ENCODE assay signal across 9 cellular contexts in the genomic region with DNA sequence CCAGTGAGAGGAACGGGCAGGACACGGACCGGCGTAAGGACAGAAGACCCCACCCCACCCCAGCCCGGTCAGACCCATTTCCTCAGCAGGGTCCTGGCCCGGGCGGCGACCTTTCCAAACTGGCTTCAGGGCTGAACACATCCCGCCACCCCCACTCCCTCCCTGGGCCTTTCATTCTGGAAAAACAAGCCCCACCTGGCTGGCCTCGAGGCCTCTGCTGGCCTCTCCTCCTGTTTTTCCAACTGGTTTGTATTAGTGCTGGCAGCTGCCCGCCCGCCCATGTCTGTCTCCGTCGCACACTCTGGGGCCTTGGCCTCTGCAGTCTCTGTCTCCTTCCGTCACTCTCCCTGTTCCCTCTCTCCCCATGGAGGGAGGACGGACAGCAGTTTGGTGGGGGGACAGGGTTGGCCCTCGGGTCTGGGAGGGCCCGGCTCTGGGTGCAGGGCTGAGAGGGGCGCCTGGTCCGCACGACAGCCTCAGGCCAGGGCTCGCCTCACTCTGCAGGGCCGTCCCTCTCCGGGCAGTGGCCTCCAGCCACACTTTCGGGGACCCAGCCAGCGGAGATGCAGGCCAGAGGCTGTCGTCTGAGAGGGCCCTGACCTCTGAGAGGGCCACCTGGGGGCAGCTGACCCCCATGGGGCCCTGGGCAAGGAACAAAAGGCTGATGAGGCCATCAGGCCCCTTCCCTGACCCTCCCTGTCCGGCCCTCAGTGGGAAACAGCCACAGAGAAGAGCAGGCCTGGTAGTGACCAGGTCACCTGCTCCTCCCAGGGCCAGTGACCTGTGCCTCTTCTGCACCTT. TPM values are rescaled to one million over a fixed set of nuclear protein-coding genes. Genes with fewer than 3 reads are reported as not detected.
DNase-seq lines count a peak whose midpoint lies in the region; ATAC-seq and TF ChIP-seq lines count a peak whose summit lies in the region.
"Had no signal": no experiment of that assay in that cellular context is flagged by ENCODE, and none has a peak within 500 bp of the region (broad histone marks: within the 10 kb centered on the region; RNA-seq: fewer than 3 reads in every experiment).

No MANE protein-coding gene starts in this region.

- TF ChIP-seq POLR2A in upper lobe of left lung (IDR thresholded peaks at IDR 0.05) = no peak

- H3K9me3 ChIP-seq in upper lobe of left lung = no peaks in the 10 kb centered on the region

- peak in 1 of 2 donors; percentile 66 for ATAC-seq in upper lobe of left lung (ENCODE audit: low FRiP score in 2 of 2)
- ATAC-seq in GM18870 (IDR thresholded peaks at IDR 0.05; ENCODE audit: unreplicated experiment) = no peak

- peak overlapping the region; percentile 25 for H3K4me3 ChIP-seq in coronary artery
- H3K4me3 ChIP-seq in upper lobe of left lung = no peak overlapping the region

- WGBS in upper lobe of left lung, 2 donors = 45 to 63% methylated on average over 16 to 27 of the region's 28 CpGs

- peaks cover 0 to 35% (median 11%) of the 10 kb centered on the region in 4 donors for H3K27me3 ChIP-seq in upper lobe of left lung

- no peaks in the 10 kb centered on the region for H3K36me3 Mint-ChIP-seq in mesothelial cell of epicardium

- H3K27ac Mint-ChIP-seq in mesothelial cell of epicardium = peak overlapping the region; percentile 94

- peak overlapping the region; percentile 81 to 95 for H3K27ac ChIP-seq in coronary artery
- H3K27ac ChIP-seq in upper lobe of left lung = peak overlapping the region; percentile 76 to 85 (median 83)

- H3K4me1 Mint-ChIP-seq in mesothelial cell of epicardium = peaks cover 35% of the 10 kb centered on the region

- no peaks in the 10 kb centered on the region for H3K27me3 Mint-ChIP-seq in mesothelial cell of epicardium (ENCODE audit: low read depth)

- no peaks in the 10 kb centered on the region for H3K9me3 Mint-ChIP-seq in mesothelial cell of epicardium

- no peak for TF ChIP-seq EP300 in upper lobe of left lung (IDR thresholded peaks at IDR 0.05)

- peak overlapping the region; percentile 78 for H3K4me3 Mint-ChIP-seq in mesothelial cell of epicardium

- peaks cover 22 to 50% (median 41%) of the 10 kb centered on the region in 4 donors for H3K4me1 ChIP-seq in upper lobe of left lung

- H3K36me3 ChIP-seq in upper lobe of left lung = peaks cover 0 to under 1% (median 0%) of the 10 kb centered on the region in 4 donors

- TF ChIP-seq CTCF in coronary artery (IDR thresholded peaks at IDR 0.05) = no peak
- TF ChIP-seq CTCF in mesothelial cell of epicardium (IDR thresholded peaks at IDR 0.05; ENCODE audit: unreplicated experiment) = no peak
- no peak for TF ChIP-seq CTCF in upper lobe of left lung (IDR thresholded peaks at IDR 0.05)

- DNase-seq in NCI-H82 (lab: John Stamatoyannopoulos, UW) (peak; percentile 41), NCI-H82 treated with DMSO at 0.1 percent for 48 hours (lab: John Stamatoyannopoulos, UW; ENCODE audit: unreplicated experiment) (no peak), coronary artery (ENCODE audit: low spot score) (no peak), mesothelial cell of epicardium (ENCODE audit: low spot score in 2 of 2, unreplicated experiment in 2 of 2) (peak in 1 of 2 experiments; percentile 21), upper lobe of left lung (peak in 1 of 2 donors; percentile 76), NCI-H524 treated with DMSO at 0.1 percent for 48 hours (lab: John Stamatoyannopoulos, UW) (no peak), OCI-M1 (lab: John Stamatoyannopoulos, UW) (no peak)
- DNase-seq: activated CD4-positive, alpha-beta T cell treated with anti-CD3 and anti-CD28 coated beads, Interleukin-2, amount 50 U/mL, for 1 hour had no signal

RNA-seq across cellular contexts. Expression of a gene that starts 1.5 kb away (rescaled TPM):
- total RNA-seq in mesothelial cell of epicardium = 157 to 163 TPM (median 161 TPM) in 3 replicates
- total RNA-seq in upper lobe of left lung = 100 to 1,000 TPM in 2 of 6 donors, 10 to 100 TPM in 4; 23.9 to 137 (median 63.4) TPM

RNA-seq across cellular contexts. Expression of a gene that starts 10.7 kb away (rescaled TPM):
- total RNA-seq in mesothelial cell of epicardium (54.5 to 58.5 TPM (median 54.7 TPM) in 3 replicates), upper lobe of left lung (100 to 1,000 TPM in 3 of 6 donors, 10 to 100 TPM in 3; 71.8 to 205 (median 90.6) TPM)

RNA-seq across cellular contexts. Expression of a gene that starts 15.1 kb away (rescaled TPM):
- total RNA-seq in mesothelial cell of epicardium (75.5 to 78.6 TPM (median 78.3 TPM) in 3 replicates), upper lobe of left lung (100 to 1,000 TPM in 5 of 6 donors, 10 to 100 TPM in 1; 76.0 to 149 (median 119) TPM)

RNA-seq across cellular contexts. Expression of a gene that starts 28.8 kb away (rescaled TPM):
- total RNA-seq in mesothelial cell of epicardium (0.98 to 1.0 TPM (median 1.00 TPM) in 3 replicates), upper lobe of left lung (1 to 10 TPM in 1 of 6 donors, under 1 TPM in 5; 0.22 to 1.0 (median 0.79) TPM)

RNA-seq across cellular contexts. Expression of a gene that starts 35.3 kb away (rescaled TPM):
- total RNA-seq in mesothelial cell of epicardium (17.8 to 19.3 TPM (median 18.5 TPM) in 3 replicates), upper lobe of left lung (10 to 100 TPM; 14.7 to 41.6 (median 26.0) TPM)
